ENCODE assay signal across 7 cellular contexts in genomic region chr13:27953671-27954405, GRCh38. TPM values are rescaled to one million over a fixed set of nuclear protein-coding genes. Genes with fewer than 3 reads are reported as not detected.
DNase-seq lines count a peak whose midpoint lies in the region; ATAC-seq and TF ChIP-seq lines count a peak whose summit lies in the region.

No MANE protein-coding gene starts in this region.

- peak overlapping the region; percentile 55 to 67 (median 66) for H3K4me3 ChIP-seq in right lobe of liver

- TF ChIP-seq POLR2A in right lobe of liver (IDR thresholded peaks at IDR 0.05) = peak; percentile 47

- TF ChIP-seq CTCF in right lobe of liver (IDR thresholded peaks at IDR 0.05) = peak; percentile 91 to 98 (median 94)

- intact Hi-C loops in right lobe of liver (cut with DNase I) = loop anchor here in 1 of 2 donors (5.0 kb wide), 1 partner anchor 122 kb away; no protein-coding TSS in a partner anchor

- H3K27ac ChIP-seq in right lobe of liver = peak overlapping the region; percentile 89 to 98 (median 96)

- DNase-seq in NCI-H1694 treated with DMSO at 0.1 percent for 48 hours (lab: John Stamatoyannopoulos, UW) (peak; percentile 42), dedifferentiated amniotic fluid mesenchymal stem cell (ENCODE audit: extremely low spot score) (peak; percentile 42), right lobe of liver (peak; percentile 85 to 88 (median 87))
- DNase-seq in stimulated activated CD4-positive, alpha-beta T cell treated with anti-CD3 and anti-CD28 coated beads, Interleukin-4, amount 100 ng/mL, for 4 hours = peak; percentile 44 to 71

- WGBS in right lobe of liver (ENCODE audit: insufficient coverage, low coverage, low lambda C conversion rate, missing lambda C conversion rate) = no CpG with 5 or more reads among the region's 73 CpGs

- H3K36me3 ChIP-seq in right lobe of liver = no peaks in the 10 kb centered on the region

- H3K4me1 ChIP-seq in right lobe of liver = peaks cover 0 to 11% (median 3%) of the 10 kb centered on the region in 4 donors

- H3K27me3 ChIP-seq in right lobe of liver = no peaks in the 10 kb centered on the region

- ATAC-seq in GM18498 (IDR thresholded peaks at IDR 0.05; ENCODE audit: unreplicated experiment) (peak; percentile 90), HG02610 (IDR thresholded peaks at IDR 0.05; ENCODE audit: unreplicated experiment) (peak; percentile 77), right lobe of liver (peak; percentile 83 to 92 (median 90))
- ATAC-seq in activated CD4-positive, CD25-positive, alpha-beta regulatory T cell treated with anti-CD3 and anti-CD28 coated beads, Interleukin-2, amount 50 U/mL, for 24 hours = peak; percentile 79 to 87

- H3K9me3 ChIP-seq in right lobe of liver = no peaks in the 10 kb centered on the region

RNA-seq across cellular contexts. Expression of gene CDX2, which starts 15.3 kb away (rescaled TPM):
- total RNA-seq in right lobe of liver = not detected

RNA-seq across cellular contexts. Expression of gene PDX1, which starts 34.0 kb away (rescaled TPM):
- total RNA-seq in right lobe of liver = under 1 TPM in 4 of 6 experiments, not detected in 2; 0.06 to 0.66 (median 0.21) TPM

RNA-seq across cellular contexts. Expression of gene URAD, which starts 34.7 kb away (rescaled TPM):
- not detected for total RNA-seq in right lobe of liver

Comparison
In these comparisons a context has a peak if more than half of its experiments do, and no peak if none do; other contexts are left out.
1. Peak in every context shown above with its lines: DNase-seq, ATAC-seq, H3K4me3 ChIP-seq and H3K27ac ChIP-seq.